ENCODE assay signal across 13 cellular contexts in genomic region chr1:93703649-93704048, GRCh38. TPM values are rescaled to one million over a fixed set of nuclear protein-coding genes. Genes with fewer than 3 reads are reported as not detected.
DNase-seq lines count a peak whose midpoint lies in the region; ATAC-seq and TF ChIP-seq lines count a peak whose summit lies in the region.
"Had no signal": no experiment of that assay in that cellular context is flagged by ENCODE, and none has a peak within 500 bp of the region (broad histone marks: within the 10 kb centered on the region; RNA-seq: fewer than 3 reads in every experiment).

No MANE protein-coding gene starts in this region.

- no peak overlapping the region for H3K4me2 ChIP-seq in smooth muscle cell

- no peaks in the 10 kb centered on the region for H3K27me3 ChIP-seq in smooth muscle cell (ENCODE audit: low read depth)

- H3K27ac ChIP-seq in smooth muscle cell (ENCODE audit: low read depth), result peak overlapping the region; percentile 94
- H3K27ac ChIP-seq: neutrophil had no signal

- intact Hi-C loops in activated B cell treated with CpG ODN at 0.5 μM for 24 hours (cut with micrococcal nuclease), result loop anchor here (1.0 to 10.0 kb wide), 4 partner anchors 10 to 519 kb away; partner anchors contain the start of genes BCAR3, CCDC18 and TMED5
- intact Hi-C loops in mucosa of descending colon (cut with DNase I, micrococcal nuclease), result no loop called here

- H3K9ac ChIP-seq in smooth muscle cell (ENCODE audit: low read depth), result peak overlapping the region; percentile 52

- peaks cover 21% of the 10 kb centered on the region for H3K4me1 ChIP-seq in smooth muscle cell (ENCODE audit: low read depth)
- H3K4me1 ChIP-seq in mucosa of descending colon (ENCODE audit: low read depth), result no peaks in the 10 kb centered on the region

- in situ Hi-C loops in ACHN (cut with HindIII; ENCODE audit: low pct_ligation_motif_present, low pct_unique_long_range_greater_than_20kb, low sequenced_read_pairs), result no loop called here

- TF ChIP-seq CTCF in activated B cell treated with CpG ODN at 0.5 μM for 24 hours (IDR thresholded peaks at IDR 0.05), result no peak
- TF ChIP-seq CTCF in smooth muscle cell (IDR thresholded peaks at IDR 0.05; ENCODE audit: borderline replicate concordance, insufficient read depth, poor library complexity, severe bottlenecking), result no peak
- TF ChIP-seq CTCF in mucosa of descending colon (IDR thresholded peaks at IDR 0.05), result no peak
- no peak for TF ChIP-seq CTCF in glutamatergic neuron (IDR thresholded peaks at IDR 0.05; ENCODE audit: partially characterized antibody, unreplicated experiment)

- WGBS in smooth muscle cell (ENCODE audit: low lambda C conversion rate), result 45% methylated on average over 3 of the region's 3 CpGs

- no peak overlapping the region for H2AFZ ChIP-seq in smooth muscle cell (ENCODE audit: low read depth)

- H3K4me1 Mint-ChIP-seq in activated B cell treated with CpG ODN at 0.5 μM for 24 hours (peaks cover 81% of the 10 kb centered on the region), glutamatergic neuron (ENCODE audit: low read depth, unreplicated experiment) (peaks cover 16% of the 10 kb centered on the region)

- peak overlapping the region; percentile 88 for H3K27ac Mint-ChIP-seq in activated B cell treated with CpG ODN at 0.5 μM for 24 hours
- no peak overlapping the region for H3K27ac Mint-ChIP-seq in glutamatergic neuron (ENCODE audit: unreplicated experiment)
- H3K27ac Mint-ChIP-seq: activated T-cell treated with anti-CD3 and anti-CD28 coated beads, Interleukin-2, amount 50 U/mL, for 72 hours; T-helper 17 cell had no signal

- H4K20me1 ChIP-seq in smooth muscle cell (ENCODE audit: low read depth), result no peaks in the 10 kb centered on the region

- H3K4me3 Mint-ChIP-seq in activated B cell treated with CpG ODN at 0.5 μM for 24 hours, result peak overlapping the region; percentile 61
- no peak overlapping the region for H3K4me3 Mint-ChIP-seq in glutamatergic neuron (ENCODE audit: unreplicated experiment)
- H3K4me3 Mint-ChIP-seq: activated T-cell treated with anti-CD3 and anti-CD28 coated beads, Interleukin-2, amount 50 U/mL, for 72 hours; T-helper 17 cell had no signal

- H3F3A ChIP-seq in smooth muscle cell (ENCODE audit: low read depth), result no peaks in the 10 kb centered on the region

- DNase-seq in activated B cell treated with CpG ODN at 0.5 μM for 24 hours (no peak), smooth muscle cell (lab: John Stamatoyannopoulos, UW; ENCODE audit: unreplicated experiment) (no peak), mucosa of descending colon (no peak), ACHN (no peak), glutamatergic neuron (no peak)
- DNase-seq: activated T-cell treated with anti-CD3 and anti-CD28 coated beads, Interleukin-2, amount 50 U/mL, for 72 hours; cerebellar nuclear complex; GDM1; NCI-H2171 treated with DMSO at 0.1 percent for 48 hours; T-helper 17 cell had no signal

- H3K36me3 Mint-ChIP-seq in activated B cell treated with CpG ODN at 0.5 μM for 24 hours (ENCODE audit: low read depth) (no peaks in the 10 kb centered on the region), glutamatergic neuron (ENCODE audit: unreplicated experiment) (no peaks in the 10 kb centered on the region)

- H3K9me3 Mint-ChIP-seq in activated B cell treated with CpG ODN at 0.5 μM for 24 hours (no peaks in the 10 kb centered on the region), glutamatergic neuron (ENCODE audit: unreplicated experiment) (no peaks in the 10 kb centered on the region)
- H3K9me3 Mint-ChIP-seq: activated T-cell treated with anti-CD3 and anti-CD28 coated beads, Interleukin-2, amount 50 U/mL, for 72 hours had no signal

- CTCF ChIA-PET in activated B cell treated with CpG ODN at 0.5 μM for 24 hours (lab: Charles Lee), result interaction anchor here (1.1 to 1.5 kb wide), 4 partner anchors 11 to 74 kb away, joined by 3 to 8 read pairs (median 4); no protein-coding TSS in a partner anchor

- POLR2A ChIA-PET in activated B cell treated with CpG ODN at 0.5 μM for 24 hours (lab: Charles Lee), result interaction anchor here (0.9 to 5.3 kb wide), 10 partner anchors 8 to 143 kb away, joined by 3 to 43 read pairs (median 8); partner anchors contain the start of gene BCAR3

- H3K4me3 ChIP-seq in smooth muscle cell, result no peak overlapping the region
- no peak overlapping the region for H3K4me3 ChIP-seq in mucosa of descending colon

- H3K27me3 Mint-ChIP-seq in activated B cell treated with CpG ODN at 0.5 μM for 24 hours (no peaks in the 10 kb centered on the region), glutamatergic neuron (ENCODE audit: unreplicated experiment) (peaks cover 2% of the 10 kb centered on the region)
- H3K27me3 Mint-ChIP-seq: T-helper 17 cell had no signal

- no peaks in the 10 kb centered on the region for H3K79me2 ChIP-seq in smooth muscle cell (ENCODE audit: low read depth)

- ATAC-seq in GM19023 (IDR thresholded peaks at IDR 0.05; ENCODE audit: unreplicated experiment), result peak; percentile 15
- peak; percentile 4 for ATAC-seq in HG03066 (IDR thresholded peaks at IDR 0.05; ENCODE audit: low read depth, unreplicated experiment)
- peak; percentile 2 for ATAC-seq in activated B cell treated with CpG ODN at 0.5 μM for 24 hours (ENCODE audit: low read depth)
- no peak for ATAC-seq in mucosa of descending colon
- ATAC-seq: T-helper 17 cell had no signal

- H3K9me3 ChIP-seq in smooth muscle cell (replicated peaks; ENCODE audit: low read depth), result no peaks in the 10 kb centered on the region
- no peaks in the 10 kb centered on the region for H3K9me3 ChIP-seq in mucosa of descending colon
- H3K9me3 ChIP-seq: neutrophil had no signal

- H3K36me3 ChIP-seq in smooth muscle cell (ENCODE audit: low read depth) (no peaks in the 10 kb centered on the region), mucosa of descending colon (ENCODE audit: low read depth) (no peaks in the 10 kb centered on the region)
- H3K36me3 ChIP-seq: neutrophil had no signal

RNA-seq across cellular contexts. Expression of gene BCAR3, which starts 22.0 kb away (rescaled TPM):
- total RNA-seq in activated B cell treated with CpG ODN at 0.5 μM for 24 hours, result 54.0 and 59.5 TPM in 2 replicates
- 24.9 and 25.6 TPM in 2 replicates for total RNA-seq in smooth muscle cell
- polyA plus RNA-seq in smooth muscle cell, result 21.4 and 26.7 TPM in 2 replicates
- total RNA-seq in mucosa of descending colon, result 10 to 100 TPM; 37.2 to 73.7 (median 54.3) TPM
- total RNA-seq in glutamatergic neuron (ENCODE audit: unreplicated experiment), result 12.8 TPM
